34 cellular contexts compared by ENCODE assay signal in genomic region chr7:68969571-68969970, GRCh38.
"Had no signal": no experiment of that assay in that cellular context is flagged by ENCODE, and none has a peak within 500 bp of the region (broad histone marks: within the 10 kb centered on the region; RNA-seq: fewer than 3 reads in every experiment).

No MANE protein-coding gene starts in this region.

- H3K4me1 ChIP-seq: Peyer's patch had no signal

- H3K27ac ChIP-seq: brain microvascular endothelial cell, KMS-11, Peyer's patch, RWPE1, VCaP had no signal

- H3K9ac ChIP-seq: KMS-11 had no signal

- H3K36me3 ChIP-seq: brain microvascular endothelial cell, Peyer's patch had no signal

- H3K4me2 ChIP-seq: KMS-11 had no signal

- H3K4me3 ChIP-seq: Peyer's patch had no signal

- FAIRE-seq: colon had no signal

- DNase-seq: activated B cell treated with CpG ODN at 0.5 μM for 24 hours; activated CD4-positive, alpha-beta memory T cell treated with anti-CD3 and anti-CD28 coated beads for 36 hours; activated CD4-positive, alpha-beta T cell treated with anti-CD3 and anti-CD28 coated beads for 4 hours; activated CD4-positive, alpha-beta T cell treated with anti-CD3 and anti-CD28 coated beads, Interleukin-2, amount 50 U/mL, for 1 hour; activated CD4-positive, CD25-positive, alpha-beta regulatory T cell treated with anti-CD3 and anti-CD28 coated beads, Interleukin-2, amount 50 U/mL, for 72 hours; activated CD8-positive, alpha-beta memory T cell treated with anti-CD3 and anti-CD28 coated beads, Interleukin-2, amount 50 U/mL, for 4 hours; activated gamma-delta T cell treated with Interleukin-2 at 50 U/mL for 16 hours; activated naive CD4-positive, alpha-beta T cell treated with anti-CD3 and anti-CD28 coated beads, Interleukin-2, amount 10 ng/mL, durations not matched to agents 7 days and 5 days; activated naive CD8-positive, alpha-beta T cell treated with anti-CD3 and anti-CD28 coated beads, Interleukin-2, amount 50 U/mL, for 24 hours; activated T-cell treated with anti-CD3 and anti-CD28 coated beads for 4 hours; activated T-cell treated with anti-CD3 and anti-CD28 coated beads, Interleukin-2, amount 50 U/mL, for 4 hours; amniotic stem cell; aorta; brain microvascular endothelial cell; central memory CD4-positive, alpha-beta T cell; NCI-H1105; NCI-H1417 treated with DMSO at 0.1 percent for 48 hours; NCI-H1694; NCI-H1930; NCI-H2081 treated with DMSO at 0.1 percent for 48 hours; NCI-H345; NCI-H526; NCI-H748 treated with DMSO at 0.1 percent for 48 hours; PC-3; Peyer's patch; SIG-M5; SW 1271; T-helper 1 cell; T-helper 2 cell; T-helper 9 cell had no signal

- H3K27me3 ChIP-seq: brain microvascular endothelial cell, Peyer's patch had no signal

- H3K9me3 ChIP-seq: Peyer's patch had no signal
